Comparison of ENCODE assay signal across 8 cellular contexts in the genomic region with DNA sequence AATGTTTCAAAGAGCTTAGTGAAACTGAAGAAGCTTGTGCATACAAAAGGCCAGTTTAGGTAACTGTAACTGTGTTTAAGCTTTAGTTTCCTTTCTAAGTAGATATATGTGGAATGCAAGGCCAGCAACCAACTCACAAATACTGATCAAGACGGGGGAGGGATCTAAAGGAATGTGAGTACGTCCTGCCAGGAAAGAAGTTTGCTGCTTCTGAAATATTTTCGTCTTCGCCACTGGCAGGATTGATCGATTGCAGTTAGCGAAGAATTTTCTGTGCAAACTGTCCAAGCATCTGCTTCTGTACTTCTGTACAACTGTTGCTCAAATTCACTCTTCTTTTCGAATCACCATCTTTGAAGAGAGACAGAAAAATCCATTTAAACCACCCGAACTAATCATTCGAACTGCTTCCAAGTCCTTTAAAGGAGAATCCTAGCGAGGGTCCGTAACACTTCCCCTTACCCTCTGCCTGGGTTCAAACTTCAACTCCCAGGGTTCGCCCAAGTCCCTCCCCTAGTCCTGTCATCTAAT. TPM values are rescaled to one million over a fixed set of nuclear protein-coding genes. Genes with fewer than 3 reads are reported as not detected.
A peak's percentile ranks its signal among the peaks of the same experiment; 100 is the strongest.
DNase-seq lines count a peak whose midpoint lies in the region; ATAC-seq and TF ChIP-seq lines count a peak whose summit lies in the region.

No MANE protein-coding gene starts in this region.

- in situ Hi-C loops in IMR-90 (cut with MboI; ENCODE audit: low sequenced_read_pairs) = no loop called here

- H3K4me2 ChIP-seq in IMR-90 (ENCODE audit: low read depth, low read length) = peak overlapping the region; percentile 80

- DNase-seq in GM12864 (ENCODE audit: low read depth) (no peak), IMR-90 (peak; percentile 60), colonic mucosa (no peak), NCI-H1417 treated with DMSO at 0.1 percent for 48 hours (lab: John Stamatoyannopoulos, UW) (no peak), left lobe of liver (ENCODE audit: low spot score) (no peak), NCI-H748 (lab: John Stamatoyannopoulos, UW; ENCODE audit: unreplicated experiment) (no peak)
- no peak for DNase-seq in naive thymus-derived CD8-positive, alpha-beta T cell

- H3K14ac ChIP-seq in IMR-90 (replicated peaks; ENCODE audit: low read depth, low read length) = no peak overlapping the region

- H3K27ac ChIP-seq in IMR-90 (ENCODE audit: insufficient read depth, low read length) = peak overlapping the region; percentile 44; the same call in 1 of the 2 replicates
- H3K27ac ChIP-seq in colonic mucosa = peak overlapping the region; percentile 91

- peak overlapping the region; percentile 61 for H2BK5ac ChIP-seq in IMR-90 (ENCODE audit: low read depth, low read length, poor library complexity, severe bottlenecking)

- H3K23ac ChIP-seq in IMR-90 (ENCODE audit: low read depth, low read length) = no peak overlapping the region

- H3K18ac ChIP-seq in IMR-90 (ENCODE audit: low read depth, low read length) = peak overlapping the region; percentile 2; the same call in 1 of the 2 replicates

- no TSS peak for BruUV-seq in IMR-90 (replicated peaks; lab: Mats Ljungman, UMichigan)

- H3K4ac ChIP-seq in IMR-90 (ENCODE audit: low read depth, low read length) = peak overlapping the region; percentile 27; the same call in 1 of the 2 replicates

- no peak overlapping the region for H4K5ac ChIP-seq in IMR-90 (ENCODE audit: low read depth, low read length)

- H4K91ac ChIP-seq in IMR-90 (ENCODE audit: insufficient read depth, low read depth, low read length) = peak overlapping the region; percentile 20; the same call in 1 of the 2 replicates

- peak overlapping the region; percentile 95 to 100 (median 98) for H3K4me3 Mint-ChIP-seq in naive thymus-derived CD8-positive, alpha-beta T cell

- H3K9ac ChIP-seq in IMR-90 (ENCODE audit: low read depth, low read length) (peak overlapping the region; percentile 69; the same call in 1 of the 2 replicates), colonic mucosa (ENCODE audit: low read depth in 2 of 2, low read length in 2 of 2) (peak overlapping the region in 1 of 2 donors; percentile 58)

- no peak overlapping the region for H2AK5ac ChIP-seq in IMR-90 (ENCODE audit: low read depth, low read length)

- H2AFZ ChIP-seq in IMR-90 (replicated peaks; ENCODE audit: low read length, poor library complexity) = peak overlapping the region; percentile 90

- H3K4me1 Mint-ChIP-seq in naive thymus-derived CD8-positive, alpha-beta T cell = peaks cover 13 to 39% (median 32%) of the 10 kb centered on the region in 4 donors

- H3K9me3 ChIP-seq in IMR-90 (ENCODE audit: control insufficient read depth, insufficient read depth, low read length) (no peaks in the 10 kb centered on the region), colonic mucosa (no peaks in the 10 kb centered on the region)

- dilution Hi-C loops in IMR-90 (cut with HindIII; ENCODE audit: low sequenced_read_pairs, unreplicated experiment) = no loop called here

- H3K36me3 ChIP-seq in IMR-90 (ENCODE audit: control insufficient read depth, insufficient read depth, low read length) (no peaks in the 10 kb centered on the region), colonic mucosa (no peaks in the 10 kb centered on the region)

- H3K9me3 Mint-ChIP-seq in naive thymus-derived CD8-positive, alpha-beta T cell = no peaks in the 10 kb centered on the region

- TF ChIP-seq POLR2A in IMR-90 (IDR thresholded peaks at IDR 0.05; ENCODE audit: low read depth, low read length) = no peak

- no peak overlapping the region for H2BK120ac ChIP-seq in IMR-90 (ENCODE audit: low read depth, low read length)

- no peak overlapping the region for H2BK15ac ChIP-seq in IMR-90 (ENCODE audit: low read depth, low read length)

- TF ChIP-seq CTCF in GM12864 (IDR thresholded peaks at IDR 0.05; ENCODE audit: low read depth, low read length, missing control alignments) (no peak), IMR-90 (conservative IDR thresholded peaks at IDR 0.05; ENCODE audit: low read depth, low read length) (no peak), colonic mucosa (IDR thresholded peaks at IDR 0.05) (no peak)

- H4K8ac ChIP-seq in IMR-90 (ENCODE audit: low read depth in 2 of 2, low read length in 2 of 2) = peak overlapping the region in 1 of 2 experiments; percentile 48; a peak in 2 of 4 replicates

- H3K79me1 ChIP-seq in IMR-90 (ENCODE audit: low read depth in 1 of 2, low read length in 2 of 2) = no peaks in the 10 kb centered on the region

- H4K20me1 ChIP-seq in IMR-90 (ENCODE audit: insufficient read depth, low read length) = no peaks in the 10 kb centered on the region

- no peaks in the 10 kb centered on the region for H3K27me3 Mint-ChIP-seq in naive thymus-derived CD8-positive, alpha-beta T cell

- POLR2A ChIA-PET in IMR-90 (lab: Charles Lee; ENCODE audit: unreplicated experiment) = interaction anchor here (1.2 kb wide), 1 partner anchor 11 kb away, joined by 4 read pairs; no protein-coding TSS in a partner anchor
- POLR2A ChIA-PET in naive thymus-derived CD8-positive, alpha-beta T cell (lab: Charles Lee) = no interaction called here

- no peaks in the 10 kb centered on the region for H3K4me1 ChIP-seq in IMR-90 (ENCODE audit: control insufficient read depth, insufficient read depth, low read length)
- no peaks in the 10 kb centered on the region for H3K4me1 ChIP-seq in colonic mucosa

- peak overlapping the region; percentile 96 to 100 (median 99) for H3K27ac Mint-ChIP-seq in naive thymus-derived CD8-positive, alpha-beta T cell

- CTCF ChIA-PET in IMR-90 (lab: Yijun Ruan, JAX) = no interaction called here

- TF ChIP-seq RAD21 in IMR-90 (IDR thresholded peaks at IDR 0.05; ENCODE audit: low read length) = no peak

- peak overlapping the region; percentile 68 for H3K4me3 ChIP-seq in GM12864 (ENCODE audit: low read depth, low read length)
- peak overlapping the region; percentile 52 for H3K4me3 ChIP-seq in IMR-90 (ENCODE audit: insufficient read depth, low read depth, low read length)
- H3K4me3 ChIP-seq in colonic mucosa = peak overlapping the region; percentile 45

- no peaks in the 10 kb centered on the region for H3K9me1 ChIP-seq in IMR-90 (ENCODE audit: insufficient read depth, low read length)

- H2AK9ac ChIP-seq in IMR-90 (replicated peaks; ENCODE audit: low read depth, low read length, poor library complexity) = no peak overlapping the region

- H2BK20ac ChIP-seq in IMR-90 (ENCODE audit: low read depth, low read length) = no peak overlapping the region

- intact Hi-C loops in IMR-90 (cut with micrococcal nuclease) (loop anchor here (5.0 kb wide), 1 partner anchor 33 kb away; no protein-coding TSS in a partner anchor), colonic mucosa (cut with DNase I) (no loop called here)

- H3K27me3 ChIP-seq in IMR-90 (ENCODE audit: control insufficient read depth, insufficient read depth, low read length) (no peaks in the 10 kb centered on the region), colonic mucosa (no peaks in the 10 kb centered on the region)

- peak overlapping the region; percentile 29 for H3K56ac ChIP-seq in IMR-90 (ENCODE audit: extremely low read depth, insufficient read depth, low read length)

- WGBS in IMR-90 (ENCODE audit: extremely low coverage in 2 of 2, insufficient read length in 1 of 2), 2 experiments = 37% methylated on average over 8 of the region's 12 CpGs; no CpG with 5 or more reads in 1 of the 2 experiments

- no peaks in the 10 kb centered on the region for H3K36me3 Mint-ChIP-seq in naive thymus-derived CD8-positive, alpha-beta T cell

- ATAC-seq in IMR-90 (ENCODE audit: low read depth) (peak; percentile 8), left lobe of liver (no peak), HG02623 (IDR thresholded peaks at IDR 0.05; ENCODE audit: unreplicated experiment) (no peak)
- ATAC-seq in naive thymus-derived CD8-positive, alpha-beta T cell = no peak

TF ChIP-seq in IMR-90, 13 proteins besides CTCF, POLR2A, EP300 and RAD21:
- no peak for TF ChIP-seq MAZ (IDR thresholded peaks at IDR 0.05; ENCODE audit: borderline replicate concordance, low read depth, low read length)
- no peak for TF ChIP-seq CHD1 (IDR thresholded peaks at IDR 0.05; ENCODE audit: low read depth, low read length)
- TF ChIP-seq FOS (IDR thresholded peaks at IDR 0.05; ENCODE audit: low read depth, low read length) = no peak
- TF ChIP-seq, protein P1, sequence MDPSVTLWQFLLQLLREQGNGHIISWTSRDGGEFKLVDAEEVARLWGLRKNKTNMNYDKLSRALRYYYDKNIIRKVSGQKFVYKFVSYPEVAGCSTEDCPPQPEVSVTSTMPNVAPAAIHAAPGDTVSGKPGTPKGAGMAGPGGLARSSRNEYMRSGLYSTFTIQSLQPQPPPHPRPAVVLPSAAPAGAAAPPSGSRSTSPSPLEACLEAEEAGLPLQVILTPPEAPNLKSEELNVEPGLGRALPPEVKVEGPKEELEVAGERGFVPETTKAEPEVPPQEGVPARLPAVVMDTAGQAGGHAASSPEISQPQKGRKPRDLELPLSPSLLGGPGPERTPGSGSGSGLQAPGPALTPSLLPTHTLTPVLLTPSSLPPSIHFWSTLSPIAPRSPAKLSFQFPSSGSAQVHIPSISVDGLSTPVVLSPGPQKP (IDR thresholded peaks at IDR 0.05; ENCODE audit: borderline replicate concordance, low read depth, low read length) = no peak
- TF ChIP-seq RCOR1 (IDR thresholded peaks at IDR 0.05; ENCODE audit: insufficient replicate concordance, low read length) = no peak

RNA-seq across cellular contexts. Expression of a gene that starts 0.4 kb away (rescaled TPM):
- 2.7 and 3.9 TPM in 2 replicates for total RNA-seq in IMR-90 (2012; rRNA removed)
- 4.6 and 5.1 TPM in 2 replicates for polyA plus RNA-seq in IMR-90 (2012; rRNA removed)
- polyA plus RNA-seq in IMR-90 (2012; cell fraction: cytosol; rRNA removed) = 0.55 TPM in 2 replicates
- 7.2 and 48.9 TPM in 2 replicates for polyA plus RNA-seq in IMR-90 (2012; cell fraction: nucleus; rRNA removed; ENCODE audit: low replicate concordance)
- 10 to 100 TPM; 14.8 to 16.2 TPM for total RNA-seq in colonic mucosa
- 10 to 100 TPM; 38.6 to 42.3 TPM for total RNA-seq in naive thymus-derived CD8-positive, alpha-beta T cell
- 1 to 10 TPM; 4.1 to 7.4 (median 6.5) TPM for polyA plus RNA-seq in naive thymus-derived CD8-positive, alpha-beta T cell
- 0.98 TPM for total RNA-seq in left lobe of liver
